In genomic region chr18:38933322-38933721, GRCh38 we compare ENCODE assay signal across 18 cellular contexts.
DNase-seq lines count a peak whose midpoint lies in the region; ATAC-seq lines count a peak whose summit lies in the region.
"Had no signal": no experiment of that assay in that cellular context is flagged by ENCODE, and none has a peak within 500 bp of the region (broad histone marks: within the 10 kb centered on the region; RNA-seq: fewer than 3 reads in every experiment).

No MANE protein-coding gene starts in this region.

- no peaks in the 10 kb centered on the region for H3K27me3 Mint-ChIP-seq in activated naive CD8-positive, alpha-beta T cell
- H3K27me3 Mint-ChIP-seq in activated naive CD8-positive, alpha-beta T cell treated with anti-CD3 and anti-CD28 coated beads, Interleukin-2, amount 50 U/mL, for 24 hours: peaks cover 3% of the 10 kb centered on the region
- H3K27me3 Mint-ChIP-seq in stimulated activated naive CD8-positive, alpha-beta T cell treated with anti-CD3 and anti-CD28 coated beads, Interleukin-15, Interleukin-2, amounts not matched to agents 100 ng/mL and 50 ng/mL, for 24 hours: no peaks in the 10 kb centered on the region

- no peaks in the 10 kb centered on the region for H3K36me3 Mint-ChIP-seq in activated naive CD8-positive, alpha-beta T cell
- no peaks in the 10 kb centered on the region for H3K36me3 Mint-ChIP-seq in activated naive CD8-positive, alpha-beta T cell treated with anti-CD3 and anti-CD28 coated beads, Interleukin-2, amount 50 U/mL, for 24 hours (ENCODE audit: low read depth)
- H3K36me3 Mint-ChIP-seq in stimulated activated naive CD8-positive, alpha-beta T cell treated with anti-CD3 and anti-CD28 coated beads, Interleukin-15, Interleukin-2, amounts not matched to agents 100 ng/mL and 50 ng/mL, for 24 hours (ENCODE audit: low read depth): no peaks in the 10 kb centered on the region
- H3K36me3 Mint-ChIP-seq: neural progenitor cell had no signal

- peaks cover 26% of the 10 kb centered on the region for H3K4me1 Mint-ChIP-seq in activated naive CD8-positive, alpha-beta T cell (ENCODE audit: low read depth)
- H3K4me1 Mint-ChIP-seq in activated naive CD8-positive, alpha-beta T cell treated with anti-CD3 and anti-CD28 coated beads, Interleukin-2, amount 50 U/mL, for 24 hours: peaks cover 31% of the 10 kb centered on the region
- peaks cover 30% of the 10 kb centered on the region for H3K4me1 Mint-ChIP-seq in stimulated activated naive CD8-positive, alpha-beta T cell treated with anti-CD3 and anti-CD28 coated beads, Interleukin-15, Interleukin-2, amounts not matched to agents 100 ng/mL and 50 ng/mL, for 24 hours (ENCODE audit: low read depth)

- H3K27ac ChIP-seq in caudate nucleus (ENCODE audit: low read depth, low read length): no peak overlapping the region
- H3K27ac ChIP-seq: neural progenitor cell, PC-9 had no signal

- no peak for ATAC-seq in activated naive CD8-positive, alpha-beta T cell treated with anti-CD3 and anti-CD28 coated beads, Interleukin-2, amount 50 U/mL, for 24 hours
- peak; percentile 39 for ATAC-seq in HG02678 (IDR thresholded peaks at IDR 0.05; ENCODE audit: unreplicated experiment)
- ATAC-seq in HG03571 (IDR thresholded peaks at IDR 0.05; ENCODE audit: unreplicated experiment): peak; percentile 42
- ATAC-seq in HG02970 (IDR thresholded peaks at IDR 0.05; ENCODE audit: low FRiP score, unreplicated experiment): no peak

- no peaks in the 10 kb centered on the region for H3K9me3 Mint-ChIP-seq in activated naive CD8-positive, alpha-beta T cell (ENCODE audit: low read depth)
- H3K9me3 Mint-ChIP-seq in activated naive CD8-positive, alpha-beta T cell treated with anti-CD3 and anti-CD28 coated beads, Interleukin-2, amount 50 U/mL, for 24 hours: peaks cover 12% of the 10 kb centered on the region
- peaks cover 12% of the 10 kb centered on the region for H3K9me3 Mint-ChIP-seq in stimulated activated naive CD8-positive, alpha-beta T cell treated with anti-CD3 and anti-CD28 coated beads, Interleukin-15, Interleukin-2, amounts not matched to agents 100 ng/mL and 50 ng/mL, for 24 hours
- H3K9me3 Mint-ChIP-seq: endodermal cell, neural progenitor cell had no signal

- H3K4me3 Mint-ChIP-seq in activated naive CD8-positive, alpha-beta T cell: no peak overlapping the region
- no peak overlapping the region for H3K4me3 Mint-ChIP-seq in activated naive CD8-positive, alpha-beta T cell treated with anti-CD3 and anti-CD28 coated beads, Interleukin-2, amount 50 U/mL, for 24 hours
- H3K4me3 Mint-ChIP-seq in stimulated activated naive CD8-positive, alpha-beta T cell treated with anti-CD3 and anti-CD28 coated beads, Interleukin-15, Interleukin-2, amounts not matched to agents 100 ng/mL and 50 ng/mL, for 24 hours: no peak overlapping the region
- H3K4me3 Mint-ChIP-seq: endodermal cell, neural progenitor cell had no signal

- no peak for DNase-seq in activated naive CD8-positive, alpha-beta T cell treated with anti-CD3 and anti-CD28 coated beads, Interleukin-2, amount 50 U/mL, for 24 hours
- no peak for DNase-seq in NCI-H446 (lab: John Stamatoyannopoulos, UW)
- no peak for DNase-seq in caudate nucleus (lab: John Stamatoyannopoulos, UW)
- DNase-seq: activated CD4-positive, alpha-beta T cell treated with anti-CD3 and anti-CD28 coated beads, Interleukin-2, amount 50 U/mL, for 1 hour; activated T-cell treated with anti-CD3 and anti-CD28 coated beads, Interleukin-2, amount 50 U/mL, for 48 hours; central memory CD4-positive, alpha-beta T cell; endodermal cell; IMR-90; NCI-H2029 treated with DMSO at 0.1 percent for 48 hours; NCI-H526 treated with DMSO at 0.1 percent for 48 hours; PC-9; substantia nigra had no signal

- H3K27ac Mint-ChIP-seq in activated naive CD8-positive, alpha-beta T cell: peak overlapping the region; percentile 61
- no peak overlapping the region for H3K27ac Mint-ChIP-seq in activated naive CD8-positive, alpha-beta T cell treated with anti-CD3 and anti-CD28 coated beads, Interleukin-2, amount 50 U/mL, for 24 hours
- H3K27ac Mint-ChIP-seq in stimulated activated naive CD8-positive, alpha-beta T cell treated with anti-CD3 and anti-CD28 coated beads, Interleukin-15, Interleukin-2, amounts not matched to agents 100 ng/mL and 50 ng/mL, for 24 hours: peak overlapping the region; percentile 42
- H3K27ac Mint-ChIP-seq: endodermal cell, neural progenitor cell had no signal

Comparison
In these comparisons a context has a peak if more than half of its experiments do, and no peak if none do; other contexts are left out.
1. ATAC-seq: peak in HG02678 (single experiment) and HG03571 (single experiment); none in activated naive CD8-positive, alpha-beta T cell treated with anti-CD3 and anti-CD28 coated beads, Interleukin-2, amount 50 U/mL, for 24 hours (single experiment) and HG02970 (single experiment).